Comparison of ENCODE assay signal across 24 cellular contexts in genomic region chr4:175306436-175306835, GRCh38.
"Had no signal": no experiment of that assay in that cellular context is flagged by ENCODE, and none has a peak within 500 bp of the region (broad histone marks: within the 10 kb centered on the region; RNA-seq: fewer than 3 reads in every experiment).

No MANE protein-coding gene starts in this region.

- H3K27me3 ChIP-seq: heart right ventricle, spleen, suprapubic skin, tibial artery, upper lobe of right lung had no signal

- H3K9me3 ChIP-seq: heart right ventricle, spleen, suprapubic skin, tibial artery, upper lobe of right lung had no signal

- DNase-seq: activated CD4-positive, alpha-beta memory T cell treated with anti-CD3 and anti-CD28 coated beads, Interleukin-2, amount 10 ng/mL, durations not matched to agents 7 days and 5 days; activated CD4-positive, alpha-beta T cell treated with anti-CD3 and anti-CD28 coated beads, Interleukin-2, amount 10 ng/mL, durations not matched to agents 24 days and 14 days; activated CD4-positive, CD25-positive, alpha-beta regulatory T cell treated with anti-CD3 and anti-CD28 coated beads, Interleukin-2, amount 50 U/mL, for 72 hours; activated CD8-positive, alpha-beta memory T cell treated with anti-CD3 and anti-CD28 coated beads, Interleukin-2, amount 50 U/mL, for 48 hours; activated gamma-delta T cell treated with Interleukin-2 at 50 U/mL for 16 hours; activated naive CD4-positive, alpha-beta T cell treated with anti-CD3 and anti-CD28 coated beads, Interleukin-2, amount 50 U/mL, for 16 hours; activated T-cell treated with anti-CD3 and anti-CD28 coated beads, Interleukin-2, amount 50 U/mL, for 24 hours; amygdala; effector memory CD8-positive, alpha-beta T cell; erythroblast; heart right ventricle; left cardiac atrium; naive thymus-derived CD4-positive, alpha-beta T cell; nucleus accumbens; right cardiac atrium; spleen; stimulated activated naive CD4-positive, alpha-beta T cell; T-helper 2 cell; tibial artery; upper lobe of right lung had no signal

- H3K27ac ChIP-seq: heart right ventricle, parathyroid adenoma, spleen, suprapubic skin, tibial artery, upper lobe of right lung had no signal

- H3K9ac ChIP-seq: parathyroid adenoma had no signal

- H3K36me3 ChIP-seq: heart right ventricle, spleen, suprapubic skin, tibial artery, upper lobe of right lung had no signal

- H3K4me3 ChIP-seq: heart right ventricle, spleen, suprapubic skin, tibial artery, upper lobe of right lung had no signal

- H2AFZ ChIP-seq: parathyroid adenoma had no signal

- FAIRE-seq: colon had no signal

- H3K79me2 ChIP-seq: parathyroid adenoma had no signal

- H3K4me1 ChIP-seq: heart right ventricle, parathyroid adenoma, spleen, suprapubic skin, upper lobe of right lung had no signal

- ATAC-seq: activated T-helper 17 cell treated with anti-CD3 and anti-CD28 coated beads, Interleukin-2, amount 50 U/mL, for 72 hours; effector memory CD8-positive, alpha-beta T cell; heart right ventricle; left cardiac atrium; naive thymus-derived CD4-positive, alpha-beta T cell; right cardiac atrium; upper lobe of right lung had no signal
